Comparison of ENCODE assay signal across 13 cellular contexts in genomic region chr16:88466175-88466862, GRCh38. TPM values are rescaled to one million over a fixed set of nuclear protein-coding genes. Genes with fewer than 3 reads are reported as not detected.
DNase-seq lines count a peak whose midpoint lies in the region; ATAC-seq and TF ChIP-seq lines count a peak whose summit lies in the region.
"Had no signal": no experiment of that assay in that cellular context is flagged by ENCODE, and none has a peak within 500 bp of the region (broad histone marks: within the 10 kb centered on the region; RNA-seq: fewer than 3 reads in every experiment).

No MANE protein-coding gene starts in this region.

- ATAC-seq in heart left ventricle (no peak), T-helper 17 cell (no peak), gastroesophageal sphincter (no peak)
- ATAC-seq in central memory CD8-positive, alpha-beta T cell (replicated peaks; ENCODE audit: extremely low read depth, poor library complexity, severe bottlenecking): no peak
- ATAC-seq in stimulated activated naive CD8-positive, alpha-beta T cell treated with anti-CD3 and anti-CD28 coated beads, Interleukin-15, Interleukin-2, amounts not matched to agents 100 U/mL and 50 U/mL, for 24 hours: peak; percentile 64
- ATAC-seq: PC-3 had no signal

- no peaks in the 10 kb centered on the region for H3K27me3 Mint-ChIP-seq in T-helper 17 cell
- no peaks in the 10 kb centered on the region for H3K27me3 Mint-ChIP-seq in central memory CD8-positive, alpha-beta T cell

- H3K4me1 ChIP-seq in cardiac muscle cell (ENCODE audit: low read depth): peaks cover 29% of the 10 kb centered on the region
- H3K4me1 ChIP-seq in heart left ventricle: peaks cover 0 to 63% (median 14%) of the 10 kb centered on the region in 12 donors
- H3K4me1 ChIP-seq in gastroesophageal sphincter: peaks cover 0 to 16% (median 0%) of the 10 kb centered on the region in 3 donors
- peaks cover 0 to 40% of the 10 kb centered on the region in 2 donors for H3K4me1 ChIP-seq in right atrium auricular region

- intact Hi-C loops in heart left ventricle (cut with DNase I): no loop called here

- H3K4me1 Mint-ChIP-seq in T-helper 17 cell: peaks cover 42% of the 10 kb centered on the region
- peaks cover 62% of the 10 kb centered on the region for H3K4me1 Mint-ChIP-seq in central memory CD8-positive, alpha-beta T cell

- TF ChIP-seq CTCF in cardiac muscle cell (IDR thresholded peaks at IDR 0.05; ENCODE audit: low read depth, low read length) (no peak), heart left ventricle (IDR thresholded peaks at IDR 0.05) (no peak), gastroesophageal sphincter (IDR thresholded peaks at IDR 0.05) (no peak), right atrium auricular region (IDR thresholded peaks at IDR 0.05) (no peak)

- H3K27ac Mint-ChIP-seq in T-helper 17 cell: peak overlapping the region; percentile 68
- peak overlapping the region; percentile 35 for H3K27ac Mint-ChIP-seq in central memory CD8-positive, alpha-beta T cell (ENCODE audit: low read depth)

- H3K36me3 ChIP-seq in cardiac muscle cell: no peaks in the 10 kb centered on the region
- no peaks in the 10 kb centered on the region for H3K36me3 ChIP-seq in heart left ventricle
- H3K36me3 ChIP-seq in gastroesophageal sphincter: no peaks in the 10 kb centered on the region
- no peaks in the 10 kb centered on the region for H3K36me3 ChIP-seq in right atrium auricular region
- H3K36me3 ChIP-seq: MG63 had no signal

- no peak for TF ChIP-seq POLR2A in heart left ventricle (IDR thresholded peaks at IDR 0.05)
- no peak for TF ChIP-seq POLR2A in gastroesophageal sphincter (IDR thresholded peaks at IDR 0.05)

- no peak for TF ChIP-seq EP300 in gastroesophageal sphincter (IDR thresholded peaks at IDR 0.05)

- no peaks in the 10 kb centered on the region for H3K9me3 Mint-ChIP-seq in central memory CD8-positive, alpha-beta T cell

- WGBS in heart left ventricle, 4 donors: 75 to 85% (median 82%) methylated on average over 15 of the region's 15 CpGs
- 67 to 81% methylated on average over 2 to 5 of the region's 15 CpGs for WGBS in gastroesophageal sphincter (ENCODE audit: low coverage in 1 of 2), 2 donors

- H3K36me3 Mint-ChIP-seq in T-helper 17 cell (ENCODE audit: low read depth): no peaks in the 10 kb centered on the region
- peaks cover 40% of the 10 kb centered on the region for H3K36me3 Mint-ChIP-seq in central memory CD8-positive, alpha-beta T cell (ENCODE audit: insufficient read depth)

- DNase-seq in cardiac muscle cell (ENCODE audit: low read depth in 1 of 2, low spot score in 1 of 2) (no peak), heart left ventricle (no peak), T-helper 17 cell (no peak), AML-193 (lab: John Stamatoyannopoulos, UW) (no peak), right atrium auricular region (ENCODE audit: low spot score) (no peak)
- no peak for DNase-seq in central memory CD8-positive, alpha-beta T cell (ENCODE audit: low spot score in 2 of 2)
- DNase-seq in stimulated activated naive CD8-positive, alpha-beta T cell treated with anti-CD3 and anti-CD28 coated beads, Interleukin-15, Interleukin-2, amounts not matched to agents 100 U/mL and 50 U/mL, for 24 hours: peak; percentile 37
- DNase-seq: hypothalamus, mesendoderm, MG63, PC-3 had no signal

- no peaks in the 10 kb centered on the region for H3K9me3 ChIP-seq in cardiac muscle cell (ENCODE audit: low read depth)
- no peaks in the 10 kb centered on the region for H3K9me3 ChIP-seq in heart left ventricle
- no peaks in the 10 kb centered on the region for H3K9me3 ChIP-seq in T-helper 17 cell (ENCODE audit: control insufficient read depth, low read length, poor library complexity, severe bottlenecking)
- no peaks in the 10 kb centered on the region for H3K9me3 ChIP-seq in gastroesophageal sphincter
- H3K9me3 ChIP-seq in right atrium auricular region: no peaks in the 10 kb centered on the region
- H3K9me3 ChIP-seq: MG63 had no signal

- H3K27ac ChIP-seq in cardiac muscle cell (peak overlapping the region; percentile 54), heart left ventricle (peak overlapping the region in 1 of 12 donors; percentile 62), gastroesophageal sphincter (no peak overlapping the region), right atrium auricular region (no peak overlapping the region)
- H3K27ac ChIP-seq: HL-60 had no signal

- H3K4me3 Mint-ChIP-seq in T-helper 17 cell: peak overlapping the region; percentile 28
- H3K4me3 Mint-ChIP-seq in central memory CD8-positive, alpha-beta T cell: no peak overlapping the region

- no peak overlapping the region for H3K4me3 ChIP-seq in cardiac muscle cell
- no peak overlapping the region for H3K4me3 ChIP-seq in heart left ventricle
- no peak overlapping the region for H3K4me3 ChIP-seq in gastroesophageal sphincter
- H3K4me3 ChIP-seq in right atrium auricular region: no peak overlapping the region
- H3K4me3 ChIP-seq: MG63 had no signal

- H3K27me3 ChIP-seq in cardiac muscle cell (no peaks in the 10 kb centered on the region), heart left ventricle (no peaks in the 10 kb centered on the region), gastroesophageal sphincter (peaks cover 74% of the 10 kb centered on the region), right atrium auricular region (no peaks in the 10 kb centered on the region)
- H3K27me3 ChIP-seq: MG63 had no signal

RNA-seq across cellular contexts. Expression of gene ZFPM1, which starts 13.2 kb away (rescaled TPM):
- total RNA-seq in cardiac muscle cell (9.4 and 11.9 TPM in 2 replicates), heart left ventricle (1 to 10 TPM; 1.3 to 6.1 (median 4.1) TPM), T-helper 17 cell (10 to 100 TPM; 24.6 to 29.4 TPM), gastroesophageal sphincter (1 to 10 TPM in 1 of 4 donors, under 1 TPM in 3; 0.40 to 1.4 (median 0.59) TPM), right atrium auricular region (1 to 10 TPM; 1.7 to 2.4 TPM)
- polyA plus RNA-seq in cardiac muscle cell (7.6 and 8.3 TPM in 2 replicates), heart left ventricle (1 to 10 TPM; 1.6 to 6.3 TPM)
